ENCODE assay signal across 7 cellular contexts in the genomic region with DNA sequence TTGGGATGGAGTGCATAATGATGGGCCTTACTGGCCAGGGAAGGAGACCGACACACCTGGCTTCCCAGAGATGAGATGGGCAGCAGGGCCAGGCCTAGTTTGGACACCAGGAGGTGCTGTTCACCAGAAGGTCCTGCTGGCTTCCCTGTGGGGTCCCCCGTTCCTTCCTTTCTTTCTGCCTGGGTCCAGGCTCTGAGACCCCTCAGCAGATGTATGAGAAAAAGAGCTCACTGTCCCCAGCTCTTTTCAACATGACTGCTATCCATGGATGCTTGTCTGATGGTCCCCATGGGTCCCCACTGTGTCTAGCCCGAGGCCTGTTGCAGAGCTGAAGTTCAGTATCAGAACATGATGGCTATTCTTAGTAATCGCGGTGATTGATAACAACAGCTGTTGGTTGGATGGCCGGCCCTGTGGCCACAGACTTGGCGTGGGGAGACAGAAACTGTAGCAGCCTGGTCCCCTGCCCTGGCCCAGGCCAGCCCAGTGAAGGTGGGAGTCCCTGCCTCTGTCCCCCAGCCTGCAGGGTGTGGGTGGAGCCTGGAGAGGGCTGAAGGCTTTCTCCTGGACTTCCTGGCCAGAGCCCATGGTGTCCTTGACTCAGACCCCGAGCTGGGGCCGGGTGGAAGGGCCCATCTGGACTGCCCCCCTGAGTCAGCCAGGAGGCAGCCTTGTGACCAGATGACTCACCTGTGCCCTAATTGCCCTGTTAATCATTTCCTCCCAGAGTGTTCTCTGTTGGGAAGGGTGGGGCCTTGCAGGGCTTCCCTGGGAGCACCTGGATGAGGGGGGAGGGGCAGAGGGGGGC.
DNase-seq lines count a peak whose midpoint lies in the region; ATAC-seq and TF ChIP-seq lines count a peak whose summit lies in the region.

No MANE protein-coding gene starts in this region.

- no peaks in the 10 kb centered on the region for H3K27me3 ChIP-seq in layer of hippocampus (ENCODE audit: control insufficient read depth, insufficient read depth, low read length)

- DNase-seq in EL: peak; percentile 96
- peak; percentile 96 for DNase-seq in RWPE1 (ENCODE audit: low spot score)
- DNase-seq in cardiac fibroblast (ENCODE audit: low read depth in 2 of 2): peak; percentile 72 to 96
- DNase-seq in stimulated activated naive CD4-positive, alpha-beta T cell (lab: John Stamatoyannopoulos, UW): peak in 5 of 6 experiments; percentile 9 to 41 (median 29)

- TF ChIP-seq CTCF in RWPE1 (conservative IDR thresholded peaks at IDR 0.05; ENCODE audit: low read depth): peak; percentile 54
- peak; percentile 98 for TF ChIP-seq CTCF in cardiac fibroblast (IDR thresholded peaks at IDR 0.05; ENCODE audit: low read depth, low read length)

- CTCF ChIA-PET in RWPE1 (lab: Yijun Ruan, JAX): interaction anchor here (0.6 to 1.6 kb wide), 14 partner anchors 17 to 393 kb away, joined by 3 to 8 read pairs (median 4); a partner anchor contains a TSS

- no peak overlapping the region for H3K4me3 ChIP-seq in cardiac fibroblast (replicated peaks in 1 of 2; ENCODE audit: low read depth in 2 of 2, low read length in 2 of 2)

- peak overlapping the region; percentile 97 for H3K27ac ChIP-seq in RWPE1
- peak overlapping the region; percentile 62 for H3K27ac ChIP-seq in layer of hippocampus (ENCODE audit: low read depth, low read length)

- ATAC-seq in HG03354 (IDR thresholded peaks at IDR 0.05; ENCODE audit: poor library complexity, severe bottlenecking, unreplicated experiment): peak; percentile 47
- ATAC-seq in HG03442 (IDR thresholded peaks at IDR 0.05; ENCODE audit: unreplicated experiment): no peak

- POLR2A ChIA-PET in RWPE1 (lab: Yijun Ruan, JAX; ENCODE audit: low non-redundant PET): interaction anchor here (0.6 to 1.0 kb wide), 2 partner anchors 31 to 121 kb away, joined by 3 to 6 read pairs; a partner anchor contains a TSS

Comparison
In these comparisons a context has a peak if more than half of its experiments do, and no peak if none do; other contexts are left out.
1. DNase-seq: peak in every context shown above with its lines; median percentile 96 in EL; 96 in RWPE1; 84 in cardiac fibroblast; 29 in stimulated activated naive CD4-positive, alpha-beta T cell.